In genomic region chr19:50792246-50792851, GRCh38 we compare ENCODE assay signal across 22 cellular contexts. TPM values are rescaled to one million over a fixed set of nuclear protein-coding genes. Genes with fewer than 3 reads are reported as not detected.
"Had no signal": no experiment of that assay in that cellular context is flagged by ENCODE, and none has a peak within 500 bp of the region (broad histone marks: within the 10 kb centered on the region; RNA-seq: fewer than 3 reads in every experiment).

No MANE protein-coding gene starts in this region.

- H3K4me3 Mint-ChIP-seq: nephron progenitor cell had no signal

- ATAC-seq: activated naive CD4-positive, alpha-beta T cell treated with anti-CD3 and anti-CD28 coated beads, Interleukin-2, amount 50 U/mL, for 72 hours; left lung had no signal

- H3K27ac Mint-ChIP-seq: nephron progenitor cell, progenitor cell of endocrine pancreas had no signal

- H3K36me3 ChIP-seq: adrenal gland, uterus had no signal

- DNase-seq: activated CD4-positive, alpha-beta T cell treated with anti-CD3 and anti-CD28 coated beads, Interleukin-2, amount 50 U/mL, for 48 hours; activated gamma-delta T cell; adrenal gland; cerebellar nuclear complex; cortex of kidney; erythroblast; foreskin melanocyte; left lung; nephron progenitor cell; stimulated activated CD4-positive, alpha-beta T cell treated with anti-CD3 and anti-CD28 coated beads, Interleukin-2, amount 100 ng/mL, for 24 hours; stimulated activated naive CD4-positive, alpha-beta T cell treated with Interleukin-2 at 50 U/mL for 16 hours; uterus; WERI-Rb-1 had no signal

- H3K9me3 Mint-ChIP-seq: activated naive CD4-positive, alpha-beta T cell treated with anti-CD3 and anti-CD28 coated beads, Interleukin-2, amount 50 U/mL, for 72 hours; nephron progenitor cell had no signal

- H3K9me3 ChIP-seq: adrenal gland, left lung, tibial nerve, uterus had no signal

- H3K4me3 ChIP-seq: adrenal gland, left lung, tibial nerve, uterus had no signal

- H3K27me3 ChIP-seq: adrenal gland, left lung, tibial nerve, uterus had no signal

- H3K4me1 ChIP-seq: adrenal gland, left lung, tibial nerve, uterus had no signal

- FAIRE-seq: bronchial epithelial cell, endometrium, keratinocyte had no signal

- H3K27ac ChIP-seq: adrenal gland, left lung, tibial nerve, uterus, WERI-Rb-1 had no signal

RNA-seq across cellular contexts. Expression of gene ACP4, which starts 2.1 kb away (rescaled TPM):
- total RNA-seq: activated naive CD4-positive, alpha-beta T cell treated with anti-CD3 and anti-CD28 coated beads, Interleukin-2, amount 50 U/mL, for 72 hours; adrenal gland; bronchial epithelial cell; left lung; lung microvascular endothelial cell; myocyte; omental fat pad; progenitor cell of endocrine pancreas; tibial nerve; uterus had no signal
- polyA plus RNA-seq: adrenal gland, keratinocyte had no signal

RNA-seq across cellular contexts. Expression of gene GPR32, which starts 22.1 kb away (rescaled TPM):
- total RNA-seq: activated naive CD4-positive, alpha-beta T cell treated with anti-CD3 and anti-CD28 coated beads, Interleukin-2, amount 50 U/mL, for 72 hours; adrenal gland; bronchial epithelial cell; left lung; lung microvascular endothelial cell; myocyte; omental fat pad; progenitor cell of endocrine pancreas; tibial nerve; uterus had no signal
- polyA plus RNA-seq: adrenal gland, keratinocyte had no signal

RNA-seq across cellular contexts. Expression of gene KLK1, which starts 31.2 kb away (rescaled TPM):
- total RNA-seq: bronchial epithelial cell, lung microvascular endothelial cell, myocyte, progenitor cell of endocrine pancreas had no signal

RNA-seq across cellular contexts. Expression of gene KLK15, which starts 41.0 kb away (rescaled TPM):
- total RNA-seq: activated naive CD4-positive, alpha-beta T cell treated with anti-CD3 and anti-CD28 coated beads, Interleukin-2, amount 50 U/mL, for 72 hours; bronchial epithelial cell; left lung; lung microvascular endothelial cell; myocyte; omental fat pad; progenitor cell of endocrine pancreas; tibial nerve; uterus had no signal
- polyA plus RNA-seq: keratinocyte had no signal
